11 cellular contexts compared by ENCODE assay signal in the genomic region with DNA sequence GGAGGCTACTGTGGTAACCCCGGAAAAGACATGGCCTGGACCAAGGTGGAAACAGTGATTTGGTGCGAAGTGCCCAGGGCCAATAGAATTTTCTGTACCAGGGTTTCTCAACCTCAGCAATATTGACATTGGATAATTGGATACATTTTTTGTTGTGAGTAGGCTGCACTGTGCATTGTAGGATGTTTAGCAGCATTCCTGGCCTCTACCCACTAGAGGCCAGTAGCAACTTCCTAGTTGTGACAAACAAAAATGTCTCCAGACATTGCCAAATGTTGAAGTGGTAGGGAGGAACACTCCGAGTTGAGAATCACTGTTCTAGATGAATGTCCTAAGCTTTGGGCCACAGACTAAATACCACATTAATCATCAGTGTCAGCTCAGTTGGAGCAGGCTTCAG. TPM values are rescaled to one million over a fixed set of nuclear protein-coding genes. Genes with fewer than 3 reads are reported as not detected.
DNase-seq lines count a peak whose midpoint lies in the region; ATAC-seq and TF ChIP-seq lines count a peak whose summit lies in the region.
"Had no signal": no experiment of that assay in that cellular context is flagged by ENCODE, and none has a peak within 500 bp of the region (broad histone marks: within the 10 kb centered on the region; RNA-seq: fewer than 3 reads in every experiment).

No MANE protein-coding gene starts in this region.

- H3K9me2 ChIP-seq in Karpas-422 (replicated peaks; ENCODE audit: insufficient read depth, low read length) = no peaks in the 10 kb centered on the region

- peak; percentile 22 to 57 for TF ChIP-seq CTCF in mammary epithelial cell (conservative IDR thresholded peaks at IDR 0.05 in 1 of 2, IDR thresholded peaks at IDR 0.05 in 1 of 2; ENCODE audit: extremely low read depth in 1 of 2, insufficient read depth in 1 of 2, low read depth in 1 of 2, low read length in 2 of 2)
- no peak for TF ChIP-seq CTCF in mucosa of descending colon (IDR thresholded peaks at IDR 0.05)

- ATAC-seq in mucosa of descending colon (peak; percentile 33), GM18909 (IDR thresholded peaks at IDR 0.05; ENCODE audit: poor library complexity, unreplicated experiment) (no peak)

- no peaks in the 10 kb centered on the region for H3K27me3 ChIP-seq in Karpas-422 (ENCODE audit: low read length)
- H3K27me3 ChIP-seq in mammary epithelial cell (ENCODE audit: insufficient read depth, low read length) = no peaks in the 10 kb centered on the region

- no peaks in the 10 kb centered on the region for H3K79me2 ChIP-seq in Karpas-422 (ENCODE audit: low read length)
- no peaks in the 10 kb centered on the region for H3K79me2 ChIP-seq in mammary epithelial cell (ENCODE audit: insufficient read depth, low read length)

- in situ Hi-C loops in mammary epithelial cell (cut with MboI; ENCODE audit: low sequenced_read_pairs in 2 of 2) = no loop called here

- H3K4me2 ChIP-seq in Karpas-422 (ENCODE audit: low read depth, low read length, poor library complexity, severe bottlenecking) = no peak overlapping the region
- no peak overlapping the region for H3K4me2 ChIP-seq in mammary epithelial cell (ENCODE audit: insufficient read depth, low read depth, low read length)

- peak overlapping the region; percentile 40; the same call in 1 of the 2 replicates for H2AFZ ChIP-seq in Karpas-422 (ENCODE audit: low read length)
- peak overlapping the region; percentile 66 for H2AFZ ChIP-seq in mammary epithelial cell (ENCODE audit: low read depth, low read length)

- H3K4me3 ChIP-seq in Karpas-422 (ENCODE audit: low read length) (no peak overlapping the region), mammary epithelial cell (replicated peaks in 1 of 3; ENCODE audit: insufficient read depth in 1 of 3, low read depth in 2 of 3, low read length in 3 of 3) (no peak overlapping the region), mucosa of descending colon (no peak overlapping the region)
- H3K4me3 ChIP-seq: skin epidermis had no signal

- intact Hi-C loops in mammary epithelial cell (cut with micrococcal nuclease) (loop anchor here (1.0 kb wide), 1 partner anchor 303 kb away; no protein-coding TSS in a partner anchor), mucosa of descending colon (cut with DNase I, micrococcal nuclease) (no loop called here)

- H3K9ac ChIP-seq in Karpas-422 (ENCODE audit: low read length) (no peak overlapping the region), mammary epithelial cell (ENCODE audit: insufficient read depth, low read length) (no peak overlapping the region)

- H3K27ac ChIP-seq in Karpas-422 (ENCODE audit: low read length) (no peak overlapping the region), mammary epithelial cell (ENCODE audit: insufficient read depth, low read depth, low read length) (no peak overlapping the region)
- H3K27ac ChIP-seq: skin epidermis had no signal

- H4K20me1 ChIP-seq in Karpas-422 (ENCODE audit: insufficient read depth, low read depth, low read length) = no peaks in the 10 kb centered on the region
- no peaks in the 10 kb centered on the region for H4K20me1 ChIP-seq in mammary epithelial cell (ENCODE audit: insufficient read depth, low read length)

- no peaks in the 10 kb centered on the region for H3K9me3 ChIP-seq in Karpas-422 (ENCODE audit: low read length)
- H3K9me3 ChIP-seq in mammary epithelial cell (replicated peaks; ENCODE audit: insufficient read depth, low read length) = no peaks in the 10 kb centered on the region
- H3K9me3 ChIP-seq in mucosa of descending colon = no peaks in the 10 kb centered on the region

- WGBS in mammary epithelial cell (ENCODE audit: low coverage, missing lambda C conversion rate) = 87% methylated on average over 3 of the region's 3 CpGs

- CTCF ChIA-PET in mammary epithelial cell (lab: Charles Lee; ENCODE audit: low non-redundant PET) = no interaction called here

- no peaks in the 10 kb centered on the region for H3K36me3 ChIP-seq in Karpas-422 (ENCODE audit: insufficient read depth, low read length)
- no peaks in the 10 kb centered on the region for H3K36me3 ChIP-seq in mammary epithelial cell (ENCODE audit: insufficient read depth, low read length)
- no peaks in the 10 kb centered on the region for H3K36me3 ChIP-seq in mucosa of descending colon (ENCODE audit: low read depth)

- H3K4me1 ChIP-seq in Karpas-422 (ENCODE audit: low read length) (no peaks in the 10 kb centered on the region), mammary epithelial cell (ENCODE audit: insufficient read depth, low read length) (no peaks in the 10 kb centered on the region), mucosa of descending colon (ENCODE audit: low read depth) (no peaks in the 10 kb centered on the region)

- dilution Hi-C loops in mammary epithelial cell (cut with HindIII; ENCODE audit: low sequenced_read_pairs) = no loop called here

- DNase-seq in Daoy (ENCODE audit: low read depth) = peak; percentile 24
- DNase-seq in Karpas-422 = peak; percentile 56
- DNase-seq in mammary epithelial cell = peak; percentile 38
- DNase-seq in mucosa of descending colon = no peak
- no peak for DNase-seq in DMS153 (lab: John Stamatoyannopoulos, UW)
- no peak for DNase-seq in T-helper 1 cell
- no peak for DNase-seq in hepatic stellate cell (ENCODE audit: low spot score)
- DNase-seq: activated CD8-positive, alpha-beta T cell treated with anti-CD3 and anti-CD28 coated beads for 36 hours; NCI-H1092 treated with DMSO at 0.1 percent for 48 hours had no signal

- BruUV-seq in mammary epithelial cell (replicated peaks; lab: Mats Ljungman, UMichigan) = no TSS peak

RNA-seq across cellular contexts. Expression of a gene that starts 6.2 kb away (rescaled TPM):
- 15.2 and 19.5 TPM in 2 replicates for total RNA-seq in Daoy (2014; rRNA removed; shearing (Covaris generic))
- total RNA-seq in Karpas-422 (2014; rRNA removed; shearing (Covaris generic); ENCODE audit: low replicate concordance) = 8.8 and 25.9 TPM in 2 replicates
- total RNA-seq in mammary epithelial cell (10 to 100 TPM; 14.3 to 16.4 TPM), mucosa of descending colon (10 to 100 TPM; 17.0 to 25.2 (median 22.5) TPM)
- polyA plus RNA-seq in mammary epithelial cell = 6.7 TPM
- polyA minus RNA-seq in mammary epithelial cell = not detected

RNA-seq across cellular contexts. Expression of a gene that starts 14.7 kb away (rescaled TPM):
- 146 and 151 TPM in 2 replicates for total RNA-seq in Daoy (2014; rRNA removed; shearing (Covaris generic))
- total RNA-seq in Karpas-422 (2014; rRNA removed; shearing (Covaris generic); ENCODE audit: low replicate concordance) = 35.9 and 81.8 TPM in 2 replicates
- total RNA-seq in mammary epithelial cell = 100 to 1,000 TPM in 1 of 2 donors, 10 to 100 TPM in 1; 65.9 to 104 TPM
- polyA plus RNA-seq in mammary epithelial cell = 15.5 TPM
- 8.8 TPM for polyA minus RNA-seq in mammary epithelial cell
- total RNA-seq in mucosa of descending colon = 10 to 100 TPM; 55.7 to 74.4 (median 57.5) TPM

Comparison
In these comparisons a context has a peak if more than half of its experiments do, and no peak if none do; other contexts are left out.
1. DNase-seq: peak in Daoy (single experiment), Karpas-422 (single experiment) and mammary epithelial cell (single experiment); none in mucosa of descending colon (0 of 3), DMS153 (single experiment), T-helper 1 cell (0 of 5) and hepatic stellate cell (single experiment).